15 cellular contexts compared by ENCODE assay signal in the genomic region with DNA sequence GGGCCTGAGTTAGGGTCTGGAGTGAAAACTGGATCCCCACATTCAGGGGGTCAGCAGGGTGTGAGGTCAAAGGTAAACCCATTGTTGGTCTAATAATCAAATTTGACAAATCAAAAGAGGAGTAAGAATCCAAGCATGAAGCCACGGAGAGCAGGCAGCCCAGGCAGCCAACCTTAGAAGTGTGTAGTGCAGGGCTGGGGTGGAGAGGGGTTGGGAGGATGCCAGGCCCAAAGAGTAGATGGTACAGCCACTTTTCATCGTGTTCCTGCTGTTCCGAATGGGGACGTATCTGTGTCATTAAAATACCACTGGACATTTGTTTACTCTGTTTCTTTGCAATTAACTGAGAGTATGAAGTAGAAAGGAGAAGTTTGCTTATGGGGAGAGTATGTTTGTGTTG.
"Had no signal": no experiment of that assay in that cellular context is flagged by ENCODE, and none has a peak within 500 bp of the region (broad histone marks: within the 10 kb centered on the region; RNA-seq: fewer than 3 reads in every experiment).

No MANE protein-coding gene starts in this region.

- H3K9me3 ChIP-seq: heart left ventricle, mucosa of descending colon, ovary, transverse colon had no signal

- H3K27ac ChIP-seq: ovary, transverse colon had no signal

- H3K27me3 ChIP-seq: dorsolateral prefrontal cortex, heart left ventricle, ovary, transverse colon had no signal

- DNase-seq: central memory CD4-positive, alpha-beta T cell; cortex of kidney; dorsolateral prefrontal cortex; effector CD8-positive, alpha-beta T cell; heart left ventricle; hypothalamus; kidney glomerular epithelial cell; mucosa of descending colon; naive thymus-derived CD8-positive, alpha-beta T cell; ovary; right cardiac atrium; stimulated activated CD4-positive, alpha-beta T cell treated with anti-CD3 and anti-CD28 coated beads, Interleukin-2, amount 100 ng/mL, for 48 hours; stimulated activated naive CD8-positive, alpha-beta T cell treated with anti-CD3 and anti-CD28 coated beads, Interleukin-15, Interleukin-2, amounts not matched to agents 100 U/mL and 50 U/mL, for 24 hours; transverse colon had no signal

- H3K4me1 ChIP-seq: transverse colon had no signal

- ATAC-seq: mucosa of descending colon; naive thymus-derived CD8-positive, alpha-beta T cell; right cardiac atrium; stimulated activated naive CD8-positive, alpha-beta T cell treated with anti-CD3 and anti-CD28 coated beads, Interleukin-15, Interleukin-2, amounts not matched to agents 100 U/mL and 50 U/mL, for 24 hours had no signal

- H3K4me3 ChIP-seq: dorsolateral prefrontal cortex, heart left ventricle, mucosa of descending colon, ovary, smooth muscle cell, transverse colon had no signal

- H3K36me3 ChIP-seq: heart left ventricle, ovary, transverse colon had no signal
